In genomic region chr6:149150999-149151398, GRCh38 we compare ENCODE assay signal across 14 cellular contexts.
DNase-seq lines count a peak whose midpoint lies in the region; ATAC-seq lines count a peak whose summit lies in the region.
"Had no signal": no experiment of that assay in that cellular context is flagged by ENCODE, and none has a peak within 500 bp of the region (broad histone marks: within the 10 kb centered on the region; RNA-seq: fewer than 3 reads in every experiment).

No MANE protein-coding gene starts in this region.

- no peaks in the 10 kb centered on the region for H3K9me3 ChIP-seq in effector memory CD4-positive, alpha-beta T cell (ENCODE audit: control insufficient read depth, low read length)

- H3K27ac Mint-ChIP-seq in naive thymus-derived CD8-positive, alpha-beta T cell = peak overlapping the region in 6 of 10 donors; percentile 29 to 75 (median 56)

- peak overlapping the region in 1 of 10 donors; percentile 8 for H3K4me3 Mint-ChIP-seq in naive thymus-derived CD8-positive, alpha-beta T cell

- H3K27me3 Mint-ChIP-seq in naive thymus-derived CD8-positive, alpha-beta T cell = no peaks in the 10 kb centered on the region

- peak; percentile 63 for ATAC-seq in GM18868 (IDR thresholded peaks at IDR 0.05; ENCODE audit: unreplicated experiment)
- ATAC-seq in naive thymus-derived CD8-positive, alpha-beta T cell = no peak
- ATAC-seq: left ventricle myocardium superior, Panc1 had no signal

- peak; percentile 56 for DNase-seq in NK-92 treated with Interleukin-12 subunit alpha and Interleukin-12 subunit beta, amount 100 ng/mL, for 24 hours (lab: John Stamatoyannopoulos, UW)
- no peak for DNase-seq in NK-92 (lab: John Stamatoyannopoulos, UW; ENCODE audit: unreplicated experiment)
- peak; percentile 61 to 65 for DNase-seq in activated T-cell treated with anti-CD3 and anti-CD28 coated beads, Interleukin-2, amount 50 U/mL, for 48 hours
- no peak for DNase-seq in naive thymus-derived CD8-positive, alpha-beta T cell
- no peak for DNase-seq in iPS-NIHi7 (ENCODE audit: extremely low spot score)
- DNase-seq in activated gamma-delta T cell treated with Interleukin-2 at 50 U/mL for 16 hours = no peak
- DNase-seq in effector memory CD4-positive, alpha-beta T cell = no peak
- DNase-seq: 8988T, GF-D8, left ventricle myocardium superior, NCI-H1417 treated with DMSO at 0.1 percent for 48 hours, NCI-H510A had no signal

- H3K4me3 ChIP-seq in effector memory CD4-positive, alpha-beta T cell (ENCODE audit: insufficient read depth, low read depth, low read length, poor library complexity, severe bottlenecking) = no peak overlapping the region

- H3K36me3 ChIP-seq in effector memory CD4-positive, alpha-beta T cell (ENCODE audit: control insufficient read depth, insufficient read depth, low read length) = no peaks in the 10 kb centered on the region

- no peak overlapping the region for H3K27ac ChIP-seq in effector memory CD4-positive, alpha-beta T cell (ENCODE audit: insufficient read depth, low read length, poor library complexity, severe bottlenecking)

- H3K4me1 Mint-ChIP-seq in naive thymus-derived CD8-positive, alpha-beta T cell = peaks cover 35 to 83% (median 60%) of the 10 kb centered on the region in 4 donors

- H3K27me3 ChIP-seq in effector memory CD4-positive, alpha-beta T cell (replicated peaks; ENCODE audit: control insufficient read depth, insufficient read depth, low read length, poor library complexity, severe bottlenecking) = no peaks in the 10 kb centered on the region

- H3K36me3 Mint-ChIP-seq in naive thymus-derived CD8-positive, alpha-beta T cell = peaks cover 0 to 14% (median 4%) of the 10 kb centered on the region in 3 donors

- H3K9me3 Mint-ChIP-seq in naive thymus-derived CD8-positive, alpha-beta T cell = peaks cover 0 to 29% (median 4%) of the 10 kb centered on the region in 9 donors

- peaks cover 45% of the 10 kb centered on the region for H3K4me1 ChIP-seq in effector memory CD4-positive, alpha-beta T cell (ENCODE audit: control insufficient read depth, insufficient read depth, low read length, poor library complexity, severe bottlenecking)

- POLR2A ChIA-PET in naive thymus-derived CD8-positive, alpha-beta T cell (lab: Charles Lee) = no interaction called here

Comparison
In these comparisons a context has a peak if more than half of its experiments do, and no peak if none do; other contexts are left out.
1. DNase-seq: peak in NK-92 treated with Interleukin-12 subunit alpha and Interleukin-12 subunit beta, amount 100 ng/mL, for 24 hours (single experiment) and activated T-cell treated with anti-CD3 and anti-CD28 coated beads, Interleukin-2, amount 50 U/mL, for 48 hours (2 of 2); none in NK-92 (single experiment), naive thymus-derived CD8-positive, alpha-beta T cell (0 of 10), iPS-NIHi7 (single experiment), activated gamma-delta T cell treated with Interleukin-2 at 50 U/mL for 16 hours (single experiment) and effector memory CD4-positive, alpha-beta T cell (0 of 3).